10 cellular contexts compared by ENCODE assay signal in the genomic region with DNA sequence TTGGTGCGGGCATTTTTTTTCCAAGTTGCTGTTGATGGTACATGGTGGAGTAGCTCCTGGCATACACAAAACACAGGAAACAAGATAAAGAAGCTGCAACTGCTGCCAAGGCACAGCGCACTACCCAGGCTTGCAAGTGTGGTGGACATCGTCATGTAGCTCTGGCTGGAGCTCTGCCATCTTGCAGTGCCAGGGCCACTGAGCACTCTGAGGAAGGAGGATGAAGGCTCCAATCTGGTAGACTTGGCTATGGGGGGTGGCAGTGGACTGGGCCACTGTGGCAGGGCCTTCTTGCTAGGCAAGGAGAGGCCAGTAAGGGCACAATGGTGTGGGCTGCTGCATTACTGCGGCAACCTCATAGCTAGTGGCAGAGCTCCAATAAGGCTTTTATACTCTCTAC.
"Had no signal": no experiment of that assay in that cellular context is flagged by ENCODE, and none has a peak within 500 bp of the region (broad histone marks: within the 10 kb centered on the region; RNA-seq: fewer than 3 reads in every experiment).

No MANE protein-coding gene starts in this region.

- H2AFZ ChIP-seq: GM23248 had no signal

- H3K4me1 ChIP-seq: HAP-1 had no signal

- H3K36me3 Mint-ChIP-seq: IgD-negative memory B cell had no signal

- H3K4me3 ChIP-seq: GM23248, HAP-1 had no signal

- H3K27ac Mint-ChIP-seq: HFFc6, IgD-negative memory B cell had no signal

- H3K27me3 Mint-ChIP-seq: IgD-negative memory B cell had no signal

- H3K27ac ChIP-seq: GM23248, HL-60 had no signal

- H3K4me1 Mint-ChIP-seq: IgD-negative memory B cell had no signal

- H3K9me3 ChIP-seq: HAP-1 had no signal

- H3K9ac ChIP-seq: GM23248 had no signal

- DNase-seq: GM23248, GOT3, H7, HFFc6, KBM-7 had no signal

- H3K36me3 ChIP-seq: HAP-1 had no signal

- H3K4me3 Mint-ChIP-seq: HFFc6, IgD-negative memory B cell had no signal

- ATAC-seq: HCT116, HepG2 had no signal
